Comparison of ENCODE assay signal across 24 cellular contexts in genomic region chr18:37355772-37356171, GRCh38.
"Had no signal": no experiment of that assay in that cellular context is flagged by ENCODE, and none has a peak within 500 bp of the region (broad histone marks: within the 10 kb centered on the region; RNA-seq: fewer than 3 reads in every experiment).

No MANE protein-coding gene starts in this region.

- ATAC-seq: activated CD4-positive, CD25-positive, alpha-beta regulatory T cell treated with anti-CD3 and anti-CD28 coated beads, Interleukin-2, amount 50 U/mL, for 24 hours; activated CD8-positive, alpha-beta T cell treated with anti-CD3 and anti-CD28 coated beads for 36 hours had no signal

- H3K4me1 Mint-ChIP-seq: activated naive CD8-positive, alpha-beta T cell treated with anti-CD3 and anti-CD28 coated beads, Interleukin-2, amount 10 ng/mL, durations not matched to agents 7 days and 5 days had no signal

- H3K9me3 ChIP-seq: breast epithelium, Peyer's patch, SJSA1 had no signal

- H3K27me3 Mint-ChIP-seq: activated CD8-positive, alpha-beta T cell treated with anti-CD3 and anti-CD28 coated beads for 36 hours; activated naive CD8-positive, alpha-beta T cell treated with anti-CD3 and anti-CD28 coated beads, Interleukin-2, amount 10 ng/mL, durations not matched to agents 7 days and 5 days had no signal

- H3K27ac Mint-ChIP-seq: activated CD8-positive, alpha-beta T cell treated with anti-CD3 and anti-CD28 coated beads for 36 hours; activated naive CD8-positive, alpha-beta T cell treated with anti-CD3 and anti-CD28 coated beads, Interleukin-2, amount 10 ng/mL, durations not matched to agents 7 days and 5 days; T-helper 1 cell treated with Interleukin-12 subunit alpha and Interleukin-12 subunit beta and Interleukin-4 antibody, amounts not matched to agents 30 μg/mL and 1 μg/mL, for 36 hours had no signal

- H3K27me3 ChIP-seq: breast epithelium, Peyer's patch, SJSA1 had no signal

- H3K4me1 ChIP-seq: breast epithelium, Peyer's patch, SJSA1 had no signal

- H3K27ac ChIP-seq: breast epithelium, Peyer's patch, RWPE1, SJSA1 had no signal

- H3K36me3 ChIP-seq: breast epithelium, Peyer's patch, SJSA1 had no signal

- H3K36me3 Mint-ChIP-seq: activated naive CD8-positive, alpha-beta T cell treated with anti-CD3 and anti-CD28 coated beads, Interleukin-2, amount 10 ng/mL, durations not matched to agents 7 days and 5 days had no signal

- DNase-seq: activated CD4-positive, alpha-beta T cell treated with anti-CD3 and anti-CD28 coated beads for 4 hours; activated CD8-positive, alpha-beta memory T cell treated with anti-CD3 and anti-CD28 coated beads, Interleukin-2, amount 50 U/mL, for 4 hours; activated CD8-positive, alpha-beta T cell treated with anti-CD3 and anti-CD28 coated beads for 36 hours; activated naive CD4-positive, alpha-beta T cell treated with anti-CD3 and anti-CD28 coated beads, Interleukin-2, amount 50 U/mL, for 16 hours; activated naive CD8-positive, alpha-beta T cell treated with anti-CD3 and anti-CD28 coated beads, Interleukin-2, amount 10 ng/mL, durations not matched to agents 7 days and 5 days; aorta; central memory CD4-positive, alpha-beta T cell; Karpas-422; NCI-H1048; NCI-H1417; NCI-H1930; NCI-H2171; NCI-H226; NCI-H510A; NCI-H526 treated with DMSO at 0.1 percent for 48 hours; NK-92 treated with Interleukin-12 subunit alpha and Interleukin-12 subunit beta, amount 100 ng/mL, for 24 hours; OCI-M1; Peyer's patch; SHP77 had no signal

- H3K9me3 Mint-ChIP-seq: activated CD8-positive, alpha-beta T cell treated with anti-CD3 and anti-CD28 coated beads for 36 hours; activated naive CD8-positive, alpha-beta T cell treated with anti-CD3 and anti-CD28 coated beads, Interleukin-2, amount 10 ng/mL, durations not matched to agents 7 days and 5 days; T-helper 1 cell treated with Interleukin-12 subunit alpha and Interleukin-12 subunit beta and Interleukin-4 antibody, amounts not matched to agents 30 μg/mL and 1 μg/mL, for 36 hours had no signal

- H3K4me3 ChIP-seq: breast epithelium, Peyer's patch, SJSA1 had no signal

- H3K4me3 Mint-ChIP-seq: activated CD8-positive, alpha-beta T cell treated with anti-CD3 and anti-CD28 coated beads for 36 hours; activated naive CD8-positive, alpha-beta T cell treated with anti-CD3 and anti-CD28 coated beads, Interleukin-2, amount 10 ng/mL, durations not matched to agents 7 days and 5 days; T-helper 1 cell treated with Interleukin-12 subunit alpha and Interleukin-12 subunit beta and Interleukin-4 antibody, amounts not matched to agents 30 μg/mL and 1 μg/mL, for 36 hours had no signal
